Comparison of ENCODE assay signal across 20 cellular contexts in genomic region chr1:30476911-30477459, GRCh38.
"Had no signal": no experiment of that assay in that cellular context is flagged by ENCODE, and none has a peak within 500 bp of the region (broad histone marks: within the 10 kb centered on the region; RNA-seq: fewer than 3 reads in every experiment).

No MANE protein-coding gene starts in this region.

- ATAC-seq: left cardiac atrium; lower lobe of right lung; naive thymus-derived CD4-positive, alpha-beta T cell had no signal

- H3K4me3 ChIP-seq: dorsolateral prefrontal cortex, hepatocyte, left ventricle myocardium inferior, lower lobe of right lung, ovary, right lobe of liver, skin epidermis, suprapubic skin, thyroid gland had no signal

- H3K4me1 ChIP-seq: left ventricle myocardium inferior, lower lobe of right lung, right lobe of liver, suprapubic skin, thyroid gland had no signal

- H3K27ac Mint-ChIP-seq: memory B cell; naive thymus-derived CD4-positive, alpha-beta T cell; progenitor cell of endocrine pancreas had no signal

- H3K4me1 Mint-ChIP-seq: memory B cell; naive thymus-derived CD4-positive, alpha-beta T cell had no signal

- H3K27ac ChIP-seq: dorsolateral prefrontal cortex, hepatocyte, left ventricle myocardium inferior, lower lobe of right lung, ovary, right lobe of liver, skin epidermis, suprapubic skin, thyroid gland had no signal

- H3K79me2 ChIP-seq: hepatocyte had no signal

- H3K27me3 ChIP-seq: hepatocyte, ovary, right lobe of liver, thyroid gland had no signal

- DNase-seq: central memory CD4-positive, alpha-beta T cell; cortex of kidney; dorsolateral prefrontal cortex; effector CD8-positive, alpha-beta T cell; foreskin melanocyte; kidney; left cardiac atrium; left ventricle myocardium inferior; lower lobe of right lung; naive thymus-derived CD4-positive, alpha-beta T cell; ovary; right lobe of liver; stimulated activated CD4-positive, alpha-beta T cell treated with anti-CD3 and anti-CD28 coated beads, Interleukin-12 subunit alpha, Interleukin-12 subunit beta, amount 100 ng/mL, for 4 hours; stimulated activated naive CD4-positive, alpha-beta T cell treated with Interleukin-2 at 50 U/mL for 16 hours; thyroid gland had no signal

- H3K9me3 ChIP-seq: right lobe of liver, thyroid gland had no signal

- H3K36me3 ChIP-seq: left ventricle myocardium inferior, lower lobe of right lung, ovary, right lobe of liver, suprapubic skin, thyroid gland had no signal

- H3K4me2 ChIP-seq: hepatocyte had no signal

- H3K4me3 Mint-ChIP-seq: memory B cell; naive thymus-derived CD4-positive, alpha-beta T cell had no signal

- H2AFZ ChIP-seq: hepatocyte had no signal
